In the genomic region with DNA sequence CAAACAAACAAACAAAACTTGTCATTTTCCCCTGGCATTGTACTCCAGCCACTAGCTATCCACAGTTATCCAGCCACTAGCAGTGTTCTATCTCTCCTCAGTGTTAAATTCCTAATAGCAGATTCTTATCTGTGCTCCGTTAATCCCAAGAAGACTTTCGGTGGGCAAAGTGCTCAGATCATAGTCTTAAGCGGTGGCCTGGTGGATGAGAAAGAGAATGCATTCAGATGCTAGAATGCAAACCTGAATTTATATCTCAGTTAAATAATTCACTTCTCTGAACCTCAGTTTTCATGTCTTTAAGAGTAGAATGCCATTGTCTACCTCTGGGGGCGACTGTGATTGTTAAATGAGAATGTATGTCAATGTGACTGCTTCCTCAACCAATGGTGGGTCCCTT, we compare ENCODE assay signal across 25 cellular contexts. TPM values are rescaled to one million over a fixed set of nuclear protein-coding genes. Genes with fewer than 3 reads are reported as not detected.
"Had no signal": no experiment of that assay in that cellular context is flagged by ENCODE, and none has a peak within 500 bp of the region (broad histone marks: within the 10 kb centered on the region; RNA-seq: fewer than 3 reads in every experiment).

No MANE protein-coding gene starts in this region.

- H3K27ac ChIP-seq: PC-9 had no signal

- H3K4me3 ChIP-seq: PC-9 had no signal

- H3K9me3 Mint-ChIP-seq: activated B cell treated with CpG ODN at 0.5 μM for 24 hours; activated naive CD4-positive, alpha-beta T cell treated with anti-CD3 and anti-CD28 coated beads, Interleukin-2, amount 50 U/mL, for 24 hours; central memory CD8-positive, alpha-beta T cell had no signal

- H3K4me3 Mint-ChIP-seq: activated B cell treated with CpG ODN at 0.5 μM for 24 hours; activated CD4-positive, alpha-beta T cell treated with anti-CD3 and anti-CD28 coated beads, Interleukin-2, amount 10 ng/mL, durations not matched to agents 24 days and 14 days; activated CD8-positive, alpha-beta memory T cell treated with anti-CD3 and anti-CD28 coated beads, Interleukin-2, amount 10 ng/mL, durations not matched to agents 7 days and 5 days; activated naive CD4-positive, alpha-beta T cell treated with anti-CD3 and anti-CD28 coated beads, Interleukin-2, amount 50 U/mL, for 24 hours; activated T-cell treated with anti-CD3 and anti-CD28 coated beads, Interleukin-2, amount 50 U/mL, for 24 hours; activated T-helper 1 cell treated with anti-CD3 and anti-CD28 coated beads, Interleukin-12 subunit alpha, Interleukin-12 subunit beta, Interleukin-2, Interleukin-4 antibody, amounts not matched to agents 30 ng/mL and 10 ng/mL and 1 ng/mL, durations not matched to agents 14 hours and 24 hours and 36 hours; central memory CD8-positive, alpha-beta T cell; T-helper 17 cell had no signal

- H3K4me2 ChIP-seq: PC-9 had no signal

- ATAC-seq: activated CD8-positive, alpha-beta memory T cell treated with anti-CD3 and anti-CD28 coated beads, Interleukin-2, amount 10 ng/mL, durations not matched to agents 7 days and 5 days; T-helper 17 cell had no signal

- DNase-seq: activated B cell treated with CpG ODN at 0.5 μM for 24 hours; activated CD4-positive, alpha-beta T cell treated with anti-CD3 and anti-CD28 coated beads for 1 hour; activated CD4-positive, alpha-beta T cell treated with anti-CD3 and anti-CD28 coated beads, Interleukin-2, amount 10 ng/mL, durations not matched to agents 24 days and 14 days; activated CD4-positive, alpha-beta T cell treated with anti-CD3 and anti-CD28 coated beads, Interleukin-2, amount 50 U/mL, for 48 hours; activated CD8-positive, alpha-beta memory T cell treated with anti-CD3 and anti-CD28 coated beads, Interleukin-2, amount 10 ng/mL, durations not matched to agents 7 days and 5 days; activated effector memory CD4-positive, alpha-beta T cell treated with Interleukin-2 at 50 U/mL for 16 hours; activated naive CD4-positive, alpha-beta T cell; activated T-cell treated with anti-CD3 and anti-CD28 coated beads, Interleukin-2, amount 50 U/mL, for 24 hours; aorta; NCI-H1092; NCI-H1417; NCI-H2029; NCI-H2107; NCI-H2171 treated with DMSO at 0.1 percent for 48 hours; NCI-H345; NCI-H510A; NCI-H526 treated with DMSO at 0.1 percent for 48 hours; PC-9; SHP77 treated with DMSO at 0.1 percent for 48 hours; T-helper 17 cell; T-helper 9 cell had no signal

- H3K27ac Mint-ChIP-seq: activated B cell treated with CpG ODN at 0.5 μM for 24 hours; activated CD4-positive, alpha-beta T cell treated with anti-CD3 and anti-CD28 coated beads, Interleukin-2, amount 10 ng/mL, durations not matched to agents 24 days and 14 days; activated CD8-positive, alpha-beta memory T cell treated with anti-CD3 and anti-CD28 coated beads, Interleukin-2, amount 10 ng/mL, durations not matched to agents 7 days and 5 days; activated naive CD4-positive, alpha-beta T cell treated with anti-CD3 and anti-CD28 coated beads, Interleukin-2, amount 50 U/mL, for 24 hours; activated T-cell treated with anti-CD3 and anti-CD28 coated beads, Interleukin-2, amount 50 U/mL, for 24 hours; activated T-helper 1 cell treated with anti-CD3 and anti-CD28 coated beads, Interleukin-12 subunit alpha, Interleukin-12 subunit beta, Interleukin-2, Interleukin-4 antibody, amounts not matched to agents 30 ng/mL and 10 ng/mL and 1 ng/mL, durations not matched to agents 14 hours and 24 hours and 36 hours; T-helper 17 cell had no signal

- FAIRE-seq: bronchial epithelial cell had no signal

- H3K4me1 Mint-ChIP-seq: activated naive CD4-positive, alpha-beta T cell treated with anti-CD3 and anti-CD28 coated beads, Interleukin-2, amount 50 U/mL, for 24 hours; central memory CD8-positive, alpha-beta T cell; T-helper 17 cell had no signal

- H2AFZ ChIP-seq: PC-9 had no signal

- H3K36me3 Mint-ChIP-seq: activated CD8-positive, alpha-beta memory T cell treated with anti-CD3 and anti-CD28 coated beads, Interleukin-2, amount 10 ng/mL, durations not matched to agents 7 days and 5 days; activated naive CD4-positive, alpha-beta T cell treated with anti-CD3 and anti-CD28 coated beads, Interleukin-2, amount 50 U/mL, for 24 hours had no signal

RNA-seq across cellular contexts. Expression of a gene that starts 47.7 kb away (rescaled TPM):
- total RNA-seq: PC-9 had no signal
